In the genomic region with DNA sequence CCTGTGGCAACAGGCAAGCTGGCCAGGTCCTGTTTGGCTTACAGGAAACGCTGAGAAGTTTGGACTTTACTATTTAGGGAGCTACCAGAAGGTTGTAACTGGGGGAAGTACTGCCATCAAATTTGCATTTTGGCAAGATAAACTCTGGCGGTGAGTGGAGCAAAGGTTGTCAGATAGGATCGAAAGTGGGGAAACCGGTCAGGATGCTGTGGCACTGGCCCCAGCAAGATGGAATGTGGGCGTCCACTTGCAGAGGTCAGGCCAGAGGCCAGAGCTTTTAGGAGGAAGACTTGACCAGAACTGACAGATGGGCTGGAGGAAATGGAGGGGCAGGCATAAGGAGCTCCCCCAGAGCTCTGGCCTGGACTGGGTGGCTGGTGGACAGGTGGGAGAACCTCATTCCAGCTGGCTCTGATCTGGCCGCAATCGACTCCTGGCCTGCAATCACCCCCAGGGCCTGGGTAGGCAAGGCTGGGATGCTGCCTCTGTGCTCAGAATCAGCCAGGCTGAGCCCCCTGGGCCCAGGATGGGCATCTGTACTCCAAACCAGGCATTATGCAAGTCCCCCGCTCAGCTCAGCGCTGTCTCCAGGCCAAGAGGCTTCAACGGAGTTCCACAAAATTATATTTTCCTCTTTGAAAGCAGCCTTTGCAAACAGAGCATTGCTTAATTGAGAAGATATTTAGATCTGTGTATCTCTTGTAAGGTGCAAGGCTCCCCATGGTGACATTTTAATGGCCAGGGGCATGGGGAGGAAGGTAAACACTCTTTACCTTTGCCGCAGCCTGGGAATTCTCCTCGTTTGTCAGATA, we compare ENCODE assay signal across 18 cellular contexts.
A peak's percentile ranks its signal among the peaks of the same experiment; 100 is the strongest.
DNase-seq lines count a peak whose midpoint lies in the region; ATAC-seq and TF ChIP-seq lines count a peak whose summit lies in the region.
"Had no signal": no experiment of that assay in that cellular context is flagged by ENCODE, and none has a peak within 500 bp of the region (broad histone marks: within the 10 kb centered on the region; RNA-seq: fewer than 3 reads in every experiment).

No MANE protein-coding gene starts in this region.

- WGBS in urinary bladder, result 67% methylated on average over 12 of the region's 12 CpGs

- ATAC-seq in Right ventricle myocardium superior (ENCODE audit: poor library complexity) (peak; percentile 70), mucosa of descending colon (peak; percentile 75)
- no peak for ATAC-seq in stimulated activated naive CD8-positive, alpha-beta T cell treated with anti-CD3 and anti-CD28 coated beads, Interleukin-15, Interleukin-2, amounts not matched to agents 100 U/mL and 50 U/mL, for 24 hours
- ATAC-seq: A549; natural killer cell; sciatic nerve; stimulated activated effector memory CD8-positive, alpha-beta T cell treated with anti-CD3 and anti-CD28 coated beads, Interleukin-12 subunit alpha, Interleukin-12 subunit beta, amount 100 ng/mL, for 72 hours had no signal

- H3K4me3 ChIP-seq in colonic mucosa (peak overlapping the region; percentile 6), mucosa of descending colon (no peak overlapping the region), urinary bladder (ENCODE audit: low read depth, low read length) (no peak overlapping the region)
- H3K4me3 ChIP-seq: A549, HAP-1, SK-N-MC had no signal

- DNase-seq in Right ventricle myocardium superior (no peak), cardiac septum (ENCODE audit: low spot score) (no peak), colonic mucosa (peak; percentile 90), mucosa of descending colon (peak; percentile 73 to 84 (median 73)), NCI-H2227 treated with DMSO at 0.1 percent for 48 hours (lab: John Stamatoyannopoulos, UW) (no peak)
- DNase-seq in activated CD4-positive, alpha-beta T cell treated with anti-CD3 and anti-CD28 coated beads, Interleukin-2, amount 50 U/mL, for 4 hours, result no peak
- DNase-seq in stimulated activated naive CD8-positive, alpha-beta T cell treated with anti-CD3 and anti-CD28 coated beads, Interleukin-15, Interleukin-2, amounts not matched to agents 100 U/mL and 50 U/mL, for 24 hours, result no peak
- DNase-seq: activated naive CD4-positive, alpha-beta T cell treated with Interleukin-2 at 50 U/mL for 16 hours; effector memory CD4-positive, alpha-beta T cell; foreskin melanocyte; natural killer cell; stimulated activated CD4-positive, alpha-beta T cell treated with anti-CD3 and anti-CD28 coated beads, Interleukin-4, amount 100 ng/mL, for 4 hours had no signal

- no peaks in the 10 kb centered on the region for H3K27me3 ChIP-seq in colonic mucosa

- TF ChIP-seq CTCF in colonic mucosa (IDR thresholded peaks at IDR 0.05), result no peak
- TF ChIP-seq CTCF in mucosa of descending colon (IDR thresholded peaks at IDR 0.05), result no peak

- H3K36me3 ChIP-seq in colonic mucosa (no peaks in the 10 kb centered on the region), mucosa of descending colon (ENCODE audit: low read depth) (no peaks in the 10 kb centered on the region), urinary bladder (ENCODE audit: insufficient read depth) (no peaks in the 10 kb centered on the region)
- H3K36me3 ChIP-seq: HAP-1 had no signal

- intact Hi-C loops in Right ventricle myocardium superior (cut with DNase I) (no loop called here), cardiac septum (cut with DNase I) (no loop called here), colonic mucosa (cut with DNase I) (no loop called here), mucosa of descending colon (cut with DNase I, micrococcal nuclease) (no loop called here)

- H3K9me3 ChIP-seq in colonic mucosa (no peaks in the 10 kb centered on the region), mucosa of descending colon (no peaks in the 10 kb centered on the region)
- H3K9me3 ChIP-seq: A549, HAP-1 had no signal

- H3K4me1 ChIP-seq in colonic mucosa, result peaks cover 11% of the 10 kb centered on the region
- peaks cover 44% of the 10 kb centered on the region for H3K4me1 ChIP-seq in mucosa of descending colon (ENCODE audit: low read depth)
- H3K4me1 ChIP-seq in urinary bladder (ENCODE audit: insufficient read depth), result no peaks in the 10 kb centered on the region
- H3K4me1 ChIP-seq: A549, HAP-1 had no signal

- H3K27ac ChIP-seq in colonic mucosa (peak overlapping the region; percentile 86), urinary bladder (ENCODE audit: low read depth) (peak overlapping the region; percentile 3)
- H3K27ac ChIP-seq: A549, SK-N-MC had no signal

- H3K9ac ChIP-seq in colonic mucosa (ENCODE audit: low read depth in 2 of 2, low read length in 2 of 2), result peak overlapping the region; percentile 57 to 86

Comparison
In these comparisons a context has a peak if more than half of its experiments do, and no peak if none do; other contexts are left out.
1. DNase-seq: peak in colonic mucosa (single experiment) and mucosa of descending colon (3 of 3); none in Right ventricle myocardium superior (single experiment), cardiac septum (single experiment), activated CD4-positive, alpha-beta T cell treated with anti-CD3 and anti-CD28 coated beads, Interleukin-2, amount 50 U/mL, for 4 hours (0 of 2), NCI-H2227 treated with DMSO at 0.1 percent for 48 hours (single experiment) and stimulated activated naive CD8-positive, alpha-beta T cell treated with anti-CD3 and anti-CD28 coated beads, Interleukin-15, Interleukin-2, amounts not matched to agents 100 U/mL and 50 U/mL, for 24 hours (single experiment).